20 cellular contexts compared by ENCODE assay signal in the genomic region with DNA sequence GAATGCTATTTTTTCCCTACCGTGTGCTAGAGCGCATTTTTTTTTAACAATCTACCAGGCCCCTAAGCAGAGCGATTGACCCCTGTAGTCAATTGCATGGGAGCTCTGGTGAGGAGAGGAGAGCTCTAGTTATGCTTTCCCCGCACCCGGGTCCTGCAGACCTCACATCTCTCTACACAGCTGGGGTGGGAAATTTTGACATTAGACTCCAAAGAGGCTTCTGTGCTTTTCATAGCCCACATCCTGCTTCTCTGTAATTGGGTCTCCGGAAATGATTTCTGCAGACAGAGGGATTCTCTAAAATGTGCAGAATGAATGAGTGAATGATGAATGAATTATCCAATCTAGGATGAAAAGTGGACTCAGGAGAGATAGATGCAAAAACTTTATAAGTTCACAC. TPM values are rescaled to one million over a fixed set of nuclear protein-coding genes. Genes with fewer than 3 reads are reported as not detected.
A peak's percentile ranks its signal among the peaks of the same experiment; 100 is the strongest.
DNase-seq lines count a peak whose midpoint lies in the region; ATAC-seq lines count a peak whose summit lies in the region.
"Had no signal": no experiment of that assay in that cellular context is flagged by ENCODE, and none has a peak within 500 bp of the region (broad histone marks: within the 10 kb centered on the region; RNA-seq: fewer than 3 reads in every experiment).

No MANE protein-coding gene starts in this region.

- peak; percentile 76 for ATAC-seq in stimulated activated naive CD8-positive, alpha-beta T cell treated with anti-CD3 and anti-CD28 coated beads, Interleukin-15, Interleukin-2, amounts not matched to agents 100 U/mL and 50 U/mL, for 24 hours
- ATAC-seq in GM19035 (IDR thresholded peaks at IDR 0.05; ENCODE audit: unreplicated experiment) = no peak

- H3K4me3 Mint-ChIP-seq in activated naive CD4-positive, alpha-beta T cell treated with anti-CD3 and anti-CD28 coated beads for 36 hours = no peak overlapping the region
- peak overlapping the region; percentile 68 for H3K4me3 Mint-ChIP-seq in activated naive CD8-positive, alpha-beta T cell
- H3K4me3 Mint-ChIP-seq: HFFc6, nephron had no signal

- peak; percentile 43 for DNase-seq in activated naive CD4-positive, alpha-beta T cell treated with anti-CD3 and anti-CD28 coated beads for 36 hours
- no peak for DNase-seq in activated naive CD4-positive, alpha-beta T cell (lab: John Stamatoyannopoulos, UW)
- peak; percentile 93 for DNase-seq in Jurkat, Clone E6-1 (ENCODE audit: low read depth, low spot score)
- no peak for DNase-seq in stimulated activated naive CD8-positive, alpha-beta T cell treated with anti-CD3 and anti-CD28 coated beads, Interleukin-15, Interleukin-2, amounts not matched to agents 100 U/mL and 50 U/mL, for 24 hours
- DNase-seq in globus pallidus (ENCODE audit: low spot score) = no peak
- no peak for DNase-seq in midbrain (lab: John Stamatoyannopoulos, UW)
- DNase-seq: activated effector memory CD4-positive, alpha-beta T cell treated with Interleukin-2 at 50 U/mL for 16 hours; colonic mucosa; HFFc6; mammary epithelial cell; NCI-H1105; NCI-H774; Peyer's patch; SK-N-SH; stimulated activated CD4-positive, alpha-beta T cell treated with anti-CD3 and anti-CD28 coated beads, Interleukin-4, amount 100 ng/mL, for 24 hours had no signal

- H3K4me3 ChIP-seq in Jurkat, Clone E6-1 (ENCODE audit: low read length) = peak overlapping the region; percentile 36
- H3K4me3 ChIP-seq: colonic mucosa, Peyer's patch, prostate gland, vagina had no signal

- H3K9me3 Mint-ChIP-seq in activated naive CD4-positive, alpha-beta T cell treated with anti-CD3 and anti-CD28 coated beads for 36 hours = no peaks in the 10 kb centered on the region
- no peaks in the 10 kb centered on the region for H3K9me3 Mint-ChIP-seq in activated naive CD8-positive, alpha-beta T cell (ENCODE audit: low read depth)
- H3K9me3 Mint-ChIP-seq: HFFc6, nephron had no signal

- CTCF ChIA-PET in activated naive CD4-positive, alpha-beta T cell treated with anti-CD3 and anti-CD28 coated beads for 36 hours (lab: Charles Lee) = interaction anchor here (1.0 to 1.1 kb wide), 2 partner anchors 10 to 27 kb away, joined by 3 read pairs; no protein-coding TSS in a partner anchor

- peaks cover 48% of the 10 kb centered on the region for H3K4me1 Mint-ChIP-seq in activated naive CD4-positive, alpha-beta T cell treated with anti-CD3 and anti-CD28 coated beads for 36 hours (ENCODE audit: low read depth)
- peaks cover 58% of the 10 kb centered on the region for H3K4me1 Mint-ChIP-seq in activated naive CD8-positive, alpha-beta T cell (ENCODE audit: low read depth)
- H3K4me1 Mint-ChIP-seq: nephron had no signal

- H3K27me3 Mint-ChIP-seq in activated naive CD4-positive, alpha-beta T cell treated with anti-CD3 and anti-CD28 coated beads for 36 hours (ENCODE audit: low read depth) = no peaks in the 10 kb centered on the region
- no peaks in the 10 kb centered on the region for H3K27me3 Mint-ChIP-seq in activated naive CD8-positive, alpha-beta T cell

- H3K27ac Mint-ChIP-seq in activated naive CD4-positive, alpha-beta T cell treated with anti-CD3 and anti-CD28 coated beads for 36 hours = peak overlapping the region; percentile 4
- no peak overlapping the region for H3K27ac Mint-ChIP-seq in activated naive CD8-positive, alpha-beta T cell
- H3K27ac Mint-ChIP-seq: HFFc6, nephron had no signal

- intact Hi-C loops in activated naive CD4-positive, alpha-beta T cell treated with anti-CD3 and anti-CD28 coated beads for 36 hours (cut with micrococcal nuclease) = loop anchor here (1.0 kb wide), 1 partner anchor 11 kb away; no protein-coding TSS in a partner anchor

- no peaks in the 10 kb centered on the region for H3K36me3 Mint-ChIP-seq in activated naive CD4-positive, alpha-beta T cell treated with anti-CD3 and anti-CD28 coated beads for 36 hours (ENCODE audit: low read depth)
- H3K36me3 Mint-ChIP-seq in activated naive CD8-positive, alpha-beta T cell = no peaks in the 10 kb centered on the region

RNA-seq across cellular contexts. Expression of a gene that starts 41.5 kb away (rescaled TPM):
- 1 to 10 TPM; 9.1 TPM for total RNA-seq in activated naive CD4-positive, alpha-beta T cell treated with anti-CD3 and anti-CD28 coated beads for 36 hours
- 1.7 TPM for polyA plus RNA-seq in Jurkat, Clone E6-1 (2012; ENCODE audit: insufficient read depth, insufficient read length)

Comparison
In these comparisons a context has a peak if more than half of its experiments do, and no peak if none do; other contexts are left out.
1. DNase-seq: peak in activated naive CD4-positive, alpha-beta T cell treated with anti-CD3 and anti-CD28 coated beads for 36 hours (single experiment) and Jurkat, Clone E6-1 (single experiment); none in activated naive CD4-positive, alpha-beta T cell (0 of 4), stimulated activated naive CD8-positive, alpha-beta T cell treated with anti-CD3 and anti-CD28 coated beads, Interleukin-15, Interleukin-2, amounts not matched to agents 100 U/mL and 50 U/mL, for 24 hours (single experiment), globus pallidus (single experiment) and midbrain (single experiment).